ENCODE assay signal across 1 cellular context in genomic region chr4:86108834-86109233, GRCh38.
TF ChIP-seq lines count a peak whose summit lies in the region.

No MANE protein-coding gene starts in this region.

TF ChIP-seq in HepG2, 621 proteins besides CTCF, POLR2A, EP300 and RAD21 (continued from another document and continues in another):
- TF ChIP-seq IKZF5 (CRISPR knock-in tag; IDR thresholded peaks at IDR 0.05) (no peak), ZSCAN25 (CRISPR knock-in tag; IDR thresholded peaks at IDR 0.05) (no peak), SP140L (CRISPR knock-in tag; IDR thresholded peaks at IDR 0.05; ENCODE audit: borderline replicate concordance) (no peak), ZNF768 (CRISPR knock-in tag; IDR thresholded peaks at IDR 0.05) (no peak), ONECUT2 (CRISPR knock-in tag; IDR thresholded peaks at IDR 0.05) (no peak), ZMAT3 (CRISPR knock-in tag; conservative IDR thresholded peaks at IDR 0.05) (no peak), ZNF670 (CRISPR knock-in tag; IDR thresholded peaks at IDR 0.05; ENCODE audit: borderline replicate concordance) (no peak), TOE1 (CRISPR knock-in tag; IDR thresholded peaks at IDR 0.05) (no peak), KAT2B (IDR thresholded peaks at IDR 0.05; ENCODE audit: borderline replicate concordance, low read depth, low read length) (no peak), ZSCAN21 (CRISPR knock-in tag; IDR thresholded peaks at IDR 0.05; ENCODE audit: borderline replicate concordance) (no peak), ZNF773 (CRISPR knock-in tag; IDR thresholded peaks at IDR 0.05; ENCODE audit: borderline replicate concordance) (no peak), NFYB (CRISPR knock-in tag; IDR thresholded peaks at IDR 0.05) (no peak), PCBP2 (optimal IDR thresholded peaks at IDR 0.05; ENCODE audit: low read depth, low read length, poor library complexity, severe bottlenecking) (no peak), ZNF264 (CRISPR knock-in tag; IDR thresholded peaks at IDR 0.05) (0 out of 2 replicates have a peak, but pooled peaks have one; percentile 21), SP1 (IDR thresholded peaks at IDR 0.05) (no peak), SP1 (CRISPR knock-in tag; IDR thresholded peaks at IDR 0.05) (no peak), PRMT3 (CRISPR knock-in tag; IDR thresholded peaks at IDR 0.05; ENCODE audit: borderline replicate concordance, low read depth) (no peak), TCF12 (IDR thresholded peaks at IDR 0.05) (no peak), TCF12 (CRISPR knock-in tag; IDR thresholded peaks at IDR 0.05) (no peak), MAFG (CRISPR knock-in tag; IDR thresholded peaks at IDR 0.05) (no peak), ZNF589 (CRISPR knock-in tag; conservative IDR thresholded peaks at IDR 0.05) (no peak), ZNF441 (CRISPR knock-in tag; IDR thresholded peaks at IDR 0.05; ENCODE audit: borderline replicate concordance) (no peak), ZNF792 (CRISPR knock-in tag; IDR thresholded peaks at IDR 0.05) (0 out of 2 replicates have a peak, but pooled peaks have one; percentile 51), ZFY (CRISPR knock-in tag; IDR thresholded peaks at IDR 0.05) (no peak), SOX6 (IDR thresholded peaks at IDR 0.05) (no peak), SOX6 (CRISPR knock-in tag; IDR thresholded peaks at IDR 0.05) (0 out of 2 replicates have a peak, but pooled peaks have one; percentile 14), NAIF1 (CRISPR knock-in tag; IDR thresholded peaks at IDR 0.05; ENCODE audit: borderline replicate concordance) (no peak), RCOR2 (CRISPR knock-in tag; IDR thresholded peaks at IDR 0.05) (0 out of 2 replicates have a peak, but pooled peaks have one; percentile 25), ZNF282 (IDR thresholded peaks at IDR 0.05; ENCODE audit: partially characterized antibody) (no peak), CCDC6 (CRISPR knock-in tag; IDR thresholded peaks at IDR 0.05) (no peak), TMF1 (CRISPR knock-in tag; IDR thresholded peaks at IDR 0.05; ENCODE audit: low read depth) (no peak), SRY (CRISPR knock-in tag; IDR thresholded peaks at IDR 0.05) (no peak), GTF2F1 (IDR thresholded peaks at IDR 0.05; ENCODE audit: low read length) (no peak), NR2C2 (CRISPR knock-in tag; IDR thresholded peaks at IDR 0.05; ENCODE audit: borderline replicate concordance) (no peak), CHD2 (IDR thresholded peaks at IDR 0.05; ENCODE audit: low read depth, low read length) (no peak), ZC3H4 (CRISPR knock-in tag; IDR thresholded peaks at IDR 0.05; ENCODE audit: borderline replicate concordance) (no peak), KLF11 (CRISPR knock-in tag; IDR thresholded peaks at IDR 0.05) (no peak), GATA4 (IDR thresholded peaks at IDR 0.05; ENCODE audit: borderline replicate concordance, low read depth) (no peak), HNF4G (IDR thresholded peaks at IDR 0.05; ENCODE audit: borderline replicate concordance, low read depth, low read length) (peak; percentile 13; the same call in 1 of the 2 replicates), HNF4G (CRISPR knock-in tag; IDR thresholded peaks at IDR 0.05; ENCODE audit: borderline replicate concordance, low read depth) (no peak), YY1 (IDR thresholded peaks at IDR 0.05; ENCODE audit: insufficient read depth, insufficient replicate concordance, low read depth, low read length) (no peak), ZNF558 (CRISPR knock-in tag; IDR thresholded peaks at IDR 0.05; ENCODE audit: borderline replicate concordance) (no peak), ZNF431 (CRISPR knock-in tag; IDR thresholded peaks at IDR 0.05; ENCODE audit: borderline replicate concordance, low read depth) (no peak), SOX5 (CRISPR knock-in tag; IDR thresholded peaks at IDR 0.05; ENCODE audit: borderline replicate concordance) (peak; percentile 39; the same call in 1 of the 2 replicates), ZNF850 (CRISPR knock-in tag; conservative IDR thresholded peaks at IDR 0.05) (no peak), HOXD1 (CRISPR knock-in tag; IDR thresholded peaks at IDR 0.05) (no peak), ZNF280D (CRISPR knock-in tag; IDR thresholded peaks at IDR 0.05) (no peak), ELF4 (CRISPR knock-in tag; IDR thresholded peaks at IDR 0.05; ENCODE audit: borderline replicate concordance) (no peak), CEBPB (IDR thresholded peaks at IDR 0.05; ENCODE audit: borderline replicate concordance, low read depth, low read length) (no peak), ZNF432 (CRISPR knock-in tag; IDR thresholded peaks at IDR 0.05; ENCODE audit: borderline replicate concordance) (no peak), ZBTB21 (CRISPR knock-in tag; IDR thresholded peaks at IDR 0.05) (no peak), NFIB (CRISPR knock-in tag; IDR thresholded peaks at IDR 0.05; ENCODE audit: borderline replicate concordance) (no peak), SMARCE1 (IDR thresholded peaks at IDR 0.05; ENCODE audit: borderline replicate concordance) (no peak), SRF (IDR thresholded peaks at IDR 0.05; ENCODE audit: low read depth, low read length) (no peak)
- TF ChIP-seq, protein P1, sequence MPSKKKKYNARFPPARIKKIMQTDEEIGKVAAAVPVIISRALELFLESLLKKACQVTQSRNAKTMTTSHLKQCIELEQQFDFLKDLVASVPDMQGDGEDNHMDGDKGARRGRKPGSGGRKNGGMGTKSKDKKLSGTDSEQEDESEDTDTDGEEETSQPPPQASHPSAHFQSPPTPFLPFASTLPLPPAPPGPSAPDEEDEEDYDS (CRISPR knock-in tag; IDR thresholded peaks at IDR 0.05) = no peak
- TF ChIP-seq, protein P2, sequence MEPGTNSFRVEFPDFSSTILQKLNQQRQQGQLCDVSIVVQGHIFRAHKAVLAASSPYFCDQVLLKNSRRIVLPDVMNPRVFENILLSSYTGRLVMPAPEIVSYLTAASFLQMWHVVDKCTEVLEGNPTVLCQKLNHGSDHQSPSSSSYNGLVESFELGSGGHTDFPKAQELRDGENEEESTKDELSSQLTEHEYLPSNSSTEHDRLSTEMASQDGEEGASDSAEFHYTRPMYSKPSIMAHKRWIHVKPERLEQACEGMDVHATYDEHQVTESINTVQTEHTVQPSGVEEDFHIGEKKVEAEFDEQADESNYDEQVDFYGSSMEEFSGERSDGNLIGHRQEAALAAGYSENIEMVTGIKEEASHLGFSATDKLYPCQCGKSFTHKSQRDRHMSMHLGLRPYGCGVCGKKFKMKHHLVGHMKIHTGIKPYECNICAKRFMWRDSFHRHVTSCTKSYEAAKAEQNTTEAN (CRISPR knock-in tag; conservative IDR thresholded peaks at IDR 0.05) = peak; percentile 71; the same call in 1 of the 2 replicates
- TF ChIP-seq, protein P3, sequence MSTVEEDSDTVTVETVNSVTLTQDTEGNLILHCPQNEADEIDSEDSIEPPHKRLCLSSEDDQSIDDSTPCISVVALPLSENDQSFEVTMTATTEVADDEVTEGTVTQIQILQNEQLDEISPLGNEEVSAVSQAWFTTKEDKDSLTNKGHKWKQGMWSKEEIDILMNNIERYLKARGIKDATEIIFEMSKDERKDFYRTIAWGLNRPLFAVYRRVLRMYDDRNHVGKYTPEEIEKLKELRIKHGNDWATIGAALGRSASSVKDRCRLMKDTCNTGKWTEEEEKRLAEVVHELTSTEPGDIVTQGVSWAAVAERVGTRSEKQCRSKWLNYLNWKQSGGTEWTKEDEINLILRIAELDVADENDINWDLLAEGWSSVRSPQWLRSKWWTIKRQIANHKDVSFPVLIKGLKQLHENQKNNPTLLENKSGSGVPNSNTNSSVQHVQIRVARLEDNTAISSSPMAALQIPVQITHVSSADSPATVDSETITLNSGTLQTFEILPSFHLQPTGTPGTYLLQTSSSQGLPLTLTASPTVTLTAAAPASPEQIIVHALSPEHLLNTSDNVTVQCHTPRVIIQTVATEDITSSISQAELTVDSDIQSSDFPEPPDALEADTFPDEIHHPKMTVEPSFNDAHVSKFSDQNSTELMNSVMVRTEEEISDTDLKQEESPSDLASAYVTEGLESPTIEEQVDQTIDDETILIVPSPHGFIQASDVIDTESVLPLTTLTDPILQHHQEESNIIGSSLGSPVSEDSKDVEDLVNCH (CRISPR knock-in tag; IDR thresholded peaks at IDR 0.05) = no peak
- TF ChIP-seq, protein P4, sequence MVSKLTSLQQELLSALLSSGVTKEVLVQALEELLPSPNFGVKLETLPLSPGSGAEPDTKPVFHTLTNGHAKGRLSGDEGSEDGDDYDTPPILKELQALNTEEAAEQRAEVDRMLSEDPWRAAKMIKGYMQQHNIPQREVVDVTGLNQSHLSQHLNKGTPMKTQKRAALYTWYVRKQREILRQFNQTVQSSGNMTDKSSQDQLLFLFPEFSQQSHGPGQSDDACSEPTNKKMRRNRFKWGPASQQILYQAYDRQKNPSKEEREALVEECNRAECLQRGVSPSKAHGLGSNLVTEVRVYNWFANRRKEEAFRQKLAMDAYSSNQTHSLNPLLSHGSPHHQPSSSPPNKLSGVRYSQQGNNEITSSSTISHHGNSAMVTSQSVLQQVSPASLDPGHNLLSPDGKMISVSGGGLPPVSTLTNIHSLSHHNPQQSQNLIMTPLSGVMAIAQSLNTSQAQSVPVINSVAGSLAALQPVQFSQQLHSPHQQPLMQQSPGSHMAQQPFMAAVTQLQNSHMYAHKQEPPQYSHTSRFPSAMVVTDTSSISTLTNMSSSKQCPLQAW (CRISPR knock-in tag; IDR thresholded peaks at IDR 0.05) = no peak
- TF ChIP-seq, protein P5, sequence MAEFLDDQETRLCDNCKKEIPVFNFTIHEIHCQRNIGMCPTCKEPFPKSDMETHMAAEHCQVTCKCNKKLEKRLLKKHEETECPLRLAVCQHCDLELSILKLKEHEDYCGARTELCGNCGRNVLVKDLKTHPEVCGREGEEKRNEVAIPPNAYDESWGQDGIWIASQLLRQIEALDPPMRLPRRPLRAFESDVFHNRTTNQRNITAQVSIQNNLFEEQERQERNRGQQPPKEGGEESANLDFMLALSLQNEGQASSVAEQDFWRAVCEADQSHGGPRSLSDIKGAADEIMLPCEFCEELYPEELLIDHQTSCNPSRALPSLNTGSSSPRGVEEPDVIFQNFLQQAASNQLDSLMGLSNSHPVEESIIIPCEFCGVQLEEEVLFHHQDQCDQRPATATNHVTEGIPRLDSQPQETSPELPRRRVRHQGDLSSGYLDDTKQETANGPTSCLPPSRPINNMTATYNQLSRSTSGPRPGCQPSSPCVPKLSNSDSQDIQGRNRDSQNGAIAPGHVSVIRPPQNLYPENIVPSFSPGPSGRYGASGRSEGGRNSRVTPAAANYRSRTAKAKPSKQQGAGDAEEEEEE (CRISPR knock-in tag; IDR thresholded peaks at IDR 0.05; ENCODE audit: borderline replicate concordance) = no peak
- TF ChIP-seq, protein P6, sequence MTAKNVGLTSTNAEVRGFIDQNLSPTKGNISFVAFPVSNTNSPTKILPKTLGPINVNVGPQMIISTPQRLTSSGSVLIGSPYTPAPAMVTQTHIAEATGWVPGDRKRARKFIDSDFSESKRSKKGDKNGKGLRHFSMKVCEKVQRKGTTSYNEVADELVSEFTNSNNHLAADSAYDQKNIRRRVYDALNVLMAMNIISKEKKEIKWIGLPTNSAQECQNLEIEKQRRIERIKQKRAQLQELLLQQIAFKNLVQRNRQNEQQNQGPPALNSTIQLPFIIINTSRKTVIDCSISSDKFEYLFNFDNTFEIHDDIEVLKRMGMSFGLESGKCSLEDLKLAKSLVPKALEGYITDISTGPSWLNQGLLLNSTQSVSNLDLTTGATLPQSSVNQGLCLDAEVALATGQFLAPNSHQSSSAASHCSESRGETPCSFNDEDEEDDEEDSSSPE (CRISPR knock-in tag; IDR thresholded peaks at IDR 0.05) = no peak
